ENCODE assay signal across 31 cellular contexts in the genomic region with DNA sequence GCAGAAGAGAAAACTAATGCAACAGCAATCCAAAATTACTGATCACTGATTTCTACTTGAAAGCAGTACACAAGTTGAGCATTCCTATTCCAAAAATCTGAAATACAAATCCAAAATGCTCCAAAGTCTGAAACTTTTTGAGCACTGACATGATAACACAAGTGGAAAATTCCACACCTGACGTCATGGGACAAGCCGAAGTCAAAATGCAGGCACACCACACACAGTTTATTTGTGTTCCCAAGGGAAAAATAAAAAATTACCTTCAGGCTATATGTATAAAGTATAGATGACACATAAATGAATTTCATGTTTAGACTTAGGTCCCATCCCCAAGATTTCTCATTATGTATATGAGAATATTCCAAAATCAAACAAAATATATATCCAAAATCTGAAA.
"Had no signal": no experiment of that assay in that cellular context is flagged by ENCODE, and none has a peak within 500 bp of the region (broad histone marks: within the 10 kb centered on the region; RNA-seq: fewer than 3 reads in every experiment).

No MANE protein-coding gene starts in this region.

- H3K4me2 ChIP-seq: neural progenitor cell had no signal

- FAIRE-seq: islet of Langerhans had no signal

- H3K4me1 Mint-ChIP-seq: immature natural killer cell; naive B cell; nephron progenitor cell; stimulated activated naive B cell treated with anti-CD40 and anti-IgM and Interleukin-4, amounts not matched to agents 10 μg/mL and 1 μg/mL and 100 μg/mL, for 72 hours had no signal

- H3K9ac ChIP-seq: neural progenitor cell had no signal

- H3K27me3 ChIP-seq: neural progenitor cell, neutrophil, ovary, stomach, testis, thyroid gland, transverse colon, upper lobe of left lung, vagina had no signal

- H3K36me3 ChIP-seq: left ventricle myocardium inferior, neutrophil, ovary, prostate gland, thyroid gland, transverse colon, upper lobe of left lung had no signal

- H3K27me3 Mint-ChIP-seq: naive B cell; stimulated activated naive B cell treated with anti-CD40 and anti-IgM and Interleukin-4, amounts not matched to agents 10 μg/mL and 1 μg/mL and 100 μg/mL, for 72 hours had no signal

- H3K27ac Mint-ChIP-seq: immature natural killer cell; mesothelial cell of epicardium; naive B cell; natural killer cell; nephron progenitor cell; neural progenitor cell; stimulated activated naive B cell treated with anti-CD40 and anti-IgM and Interleukin-4, amounts not matched to agents 10 μg/mL and 1 μg/mL and 100 μg/mL, for 72 hours had no signal

- H3K4me3 ChIP-seq: left ventricle myocardium inferior, lung, neural progenitor cell, ovary, prostate gland, skin epidermis, stomach, testis, thyroid gland, transverse colon, upper lobe of left lung, vagina had no signal

- H3K4me1 ChIP-seq: left ventricle myocardium inferior, prostate gland, testis, thyroid gland, upper lobe of left lung, vagina had no signal

- H3K4me3 Mint-ChIP-seq: immature natural killer cell; mesothelial cell of epicardium; naive B cell; natural killer cell; nephron progenitor cell; neural progenitor cell; stimulated activated naive B cell treated with anti-CD40 and anti-IgM and Interleukin-4, amounts not matched to agents 10 μg/mL and 1 μg/mL and 100 μg/mL, for 72 hours had no signal

- H3K9me3 ChIP-seq: neutrophil, ovary, prostate gland, testis, thyroid gland, vagina had no signal

- H3K36me3 Mint-ChIP-seq: naive B cell, natural killer cell had no signal

- H3K27ac ChIP-seq: left ventricle myocardium inferior, neural progenitor cell, neutrophil, ovary, prostate gland, skin epidermis, stomach, testis, thyroid gland, transverse colon, upper lobe of left lung, vagina had no signal

- ATAC-seq: natural killer cell; right cardiac atrium; sciatic nerve; stimulated activated naive B cell treated with anti-CD40 and anti-IgM and Interleukin-4, amounts not matched to agents 10 μg/mL and 1 μg/mL and 100 μg/mL, for 72 hours; stimulated activated naive CD8-positive, alpha-beta T cell treated with anti-CD3 and anti-CD28 coated beads, Interleukin-15, Interleukin-2, amounts not matched to agents 100 U/mL and 50 U/mL, for 24 hours had no signal

- H2AFZ ChIP-seq: neural progenitor cell had no signal

- DNase-seq: hypothalamus; immature natural killer cell; left ventricle myocardium inferior; mesendoderm; naive B cell; natural killer cell; nephron progenitor cell; occipital lobe; ovary; retina; stimulated activated CD4-positive, alpha-beta T cell treated with anti-CD3 and anti-CD28 coated beads, Interleukin-12 subunit alpha, Interleukin-12 subunit beta, amount 100 ng/mL, for 4 hours; stimulated activated CD4-positive, alpha-beta T cell treated with anti-CD3 and anti-CD28 coated beads, Interleukin-15, amount 100 ng/mL, for 24 hours; stimulated activated CD4-positive, alpha-beta T cell treated with anti-CD3 and anti-CD28 coated beads, Interleukin-2, amount 100 ng/mL, for 24 hours; stimulated activated CD4-positive, alpha-beta T cell treated with anti-CD3 and anti-CD28 coated beads, Interleukin-4, amount 100 ng/mL, for 1 hour; stimulated activated naive B cell treated with anti-CD40 and anti-IgM and Interleukin-4, amounts not matched to agents 10 μg/mL and 1 μg/mL and 100 μg/mL, for 72 hours; stimulated activated naive CD8-positive, alpha-beta T cell treated with anti-CD3 and anti-CD28 coated beads, Interleukin-15, Interleukin-2, amounts not matched to agents 100 U/mL and 50 U/mL, for 24 hours; stomach; testis; thyroid gland; transverse colon; upper lobe of left lung had no signal
